ENCODE assay signal across 29 cellular contexts in genomic region chr2:232435375-232435648, GRCh38. TPM values are rescaled to one million over a fixed set of nuclear protein-coding genes. Genes with fewer than 3 reads are reported as not detected.
"Had no signal": no experiment of that assay in that cellular context is flagged by ENCODE, and none has a peak within 500 bp of the region (broad histone marks: within the 10 kb centered on the region; RNA-seq: fewer than 3 reads in every experiment).

No MANE protein-coding gene starts in this region.

- H2AFZ ChIP-seq: neural progenitor cell had no signal

- H3K9me3 ChIP-seq: gastrocnemius medialis, mucosa of descending colon, psoas muscle, sigmoid colon, testis, tibial artery had no signal

- H3K36me3 ChIP-seq: gastrocnemius medialis, neural progenitor cell, sigmoid colon, tibial artery had no signal

- ATAC-seq: esophagus mucosa; gastrocnemius medialis; left ventricle myocardium superior; mucosa of descending colon; natural killer cell treated with Interleukin-12 subunit alpha and Interleukin-12 subunit beta and Interleukin-15 and Interleukin-18, amount 100 ng/mL, for 72 hours; psoas muscle; right cardiac atrium; stimulated activated memory B cell treated with anti-CD40 and anti-IgM and Interleukin-4, amounts not matched to agents 10 μg/mL and 1 μg/mL and 100 μg/mL, for 72 hours; stimulated activated naive CD8-positive, alpha-beta T cell treated with anti-CD3 and anti-CD28 coated beads, Interleukin-15, Interleukin-2, amounts not matched to agents 100 U/mL and 50 U/mL, for 24 hours had no signal

- H3K27me3 ChIP-seq: gastrocnemius medialis, neural progenitor cell, sigmoid colon, testis had no signal

- H3K4me2 ChIP-seq: neural progenitor cell had no signal

- DNase-seq: effector CD4-positive, alpha-beta T cell; foreskin fibroblast; gastrocnemius medialis; head of caudate nucleus; left ventricle myocardium superior; mucosa of descending colon; naive B cell; right cardiac atrium; sigmoid colon; stimulated activated CD4-positive, alpha-beta T cell treated with anti-CD3 and anti-CD28 coated beads, Interleukin-2, amount 100 ng/mL, for 24 hours; stimulated activated CD4-positive, alpha-beta T cell treated with anti-CD3 and anti-CD28 coated beads, Interleukin-4, amount 100 ng/mL, for 24 hours; stimulated activated naive CD8-positive, alpha-beta T cell treated with anti-CD3 and anti-CD28 coated beads, Interleukin-15, Interleukin-2, amounts not matched to agents 100 U/mL and 50 U/mL, for 24 hours; substantia nigra; testis had no signal

- H3K27ac ChIP-seq: dorsolateral prefrontal cortex, epithelial cell of prostate, gastrocnemius medialis, neural progenitor cell, psoas muscle, sigmoid colon, testis, tibial artery had no signal

- H3K4me3 ChIP-seq: dorsolateral prefrontal cortex, gastrocnemius medialis, lung, mucosa of descending colon, neural progenitor cell, psoas muscle, sigmoid colon, testis, tibial artery had no signal

- H3K4me1 ChIP-seq: neural progenitor cell, psoas muscle, testis had no signal

RNA-seq across cellular contexts. Expression of gene ALPI, which starts 20.6 kb away (rescaled TPM):
- total RNA-seq: dorsolateral prefrontal cortex; endodermal cell; esophagus mucosa; gastrocnemius medialis; glomerular endothelial cell; left ventricle myocardium superior; lung; natural killer cell treated with Interleukin-12 subunit alpha and Interleukin-12 subunit beta and Interleukin-15 and Interleukin-18, amount 100 ng/mL, for 72 hours; osteocyte; psoas muscle; renal cortical epithelial cell; right cardiac atrium; sigmoid colon; skeletal muscle tissue; urinary bladder had no signal

RNA-seq across cellular contexts. Expression of gene ALPG, which starts 28.7 kb away (rescaled TPM):
- total RNA-seq: endodermal cell; esophagus mucosa; gastrocnemius medialis; glomerular endothelial cell; left ventricle myocardium superior; natural killer cell treated with Interleukin-12 subunit alpha and Interleukin-12 subunit beta and Interleukin-15 and Interleukin-18, amount 100 ng/mL, for 72 hours; osteocyte; psoas muscle; renal cortical epithelial cell; right cardiac atrium; sigmoid colon; skeletal muscle tissue; urinary bladder had no signal

RNA-seq across cellular contexts. Expression of gene ECEL1, which starts 52.3 kb away (rescaled TPM):
- total RNA-seq: esophagus mucosa; glomerular endothelial cell; natural killer cell treated with Interleukin-12 subunit alpha and Interleukin-12 subunit beta and Interleukin-15 and Interleukin-18, amount 100 ng/mL, for 72 hours had no signal

RNA-seq across cellular contexts. Expression of gene ALPP, which starts 56.8 kb away (rescaled TPM):
- total RNA-seq: endodermal cell; esophagus mucosa; gastrocnemius medialis; glomerular endothelial cell; left ventricle myocardium superior; natural killer cell treated with Interleukin-12 subunit alpha and Interleukin-12 subunit beta and Interleukin-15 and Interleukin-18, amount 100 ng/mL, for 72 hours; osteocyte; psoas muscle; renal cortical epithelial cell; right cardiac atrium; sigmoid colon; skeletal muscle tissue; urinary bladder had no signal
